ENCODE assay signal across 1 cellular context in the genomic region with DNA sequence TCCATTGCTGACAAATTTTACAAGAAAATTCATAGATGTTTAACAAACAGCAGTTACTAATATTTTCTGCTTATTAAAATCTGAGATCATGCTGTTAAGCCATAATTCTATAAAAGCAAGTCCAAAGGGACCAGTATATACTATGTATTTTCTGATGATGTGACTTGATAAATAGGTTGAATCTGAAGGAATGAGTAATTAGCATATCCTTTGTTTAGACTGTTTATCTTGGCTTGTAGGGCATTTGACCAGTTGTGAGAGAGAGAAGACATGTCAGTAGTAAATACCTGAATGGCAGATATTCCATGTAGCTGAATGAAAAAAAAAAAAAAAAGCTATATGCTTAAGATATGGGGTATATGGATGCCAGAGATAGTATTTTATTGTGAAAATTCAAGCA.
TF ChIP-seq lines count a peak whose summit lies in the region.

No MANE protein-coding gene starts in this region.

TF ChIP-seq in GM12878, 131 proteins besides CTCF, POLR2A, EP300 and RAD21 (continued from another document):
- TF ChIP-seq, protein P1, sequence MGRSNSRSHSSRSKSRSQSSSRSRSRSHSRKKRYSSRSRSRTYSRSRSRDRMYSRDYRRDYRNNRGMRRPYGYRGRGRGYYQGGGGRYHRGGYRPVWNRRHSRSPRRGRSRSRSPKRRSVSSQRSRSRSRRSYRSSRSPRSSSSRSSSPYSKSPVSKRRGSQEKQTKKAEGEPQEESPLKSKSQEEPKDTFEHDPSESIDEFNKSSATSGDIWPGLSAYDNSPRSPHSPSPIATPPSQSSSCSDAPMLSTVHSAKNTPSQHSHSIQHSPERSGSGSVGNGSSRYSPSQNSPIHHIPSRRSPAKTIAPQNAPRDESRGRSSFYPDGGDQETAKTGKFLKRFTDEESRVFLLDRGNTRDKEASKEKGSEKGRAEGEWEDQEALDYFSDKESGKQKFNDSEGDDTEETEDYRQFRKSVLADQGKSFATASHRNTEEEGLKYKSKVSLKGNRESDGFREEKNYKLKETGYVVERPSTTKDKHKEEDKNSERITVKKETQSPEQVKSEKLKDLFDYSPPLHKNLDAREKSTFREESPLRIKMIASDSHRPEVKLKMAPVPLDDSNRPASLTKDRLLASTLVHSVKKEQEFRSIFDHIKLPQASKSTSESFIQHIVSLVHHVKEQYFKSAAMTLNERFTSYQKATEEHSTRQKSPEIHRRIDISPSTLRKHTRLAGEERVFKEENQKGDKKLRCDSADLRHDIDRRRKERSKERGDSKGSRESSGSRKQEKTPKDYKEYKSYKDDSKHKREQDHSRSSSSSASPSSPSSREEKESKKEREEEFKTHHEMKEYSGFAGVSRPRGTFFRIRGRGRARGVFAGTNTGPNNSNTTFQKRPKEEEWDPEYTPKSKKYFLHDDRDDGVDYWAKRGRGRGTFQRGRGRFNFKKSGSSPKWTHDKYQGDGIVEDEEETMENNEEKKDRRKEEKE (IDR thresholded peaks at IDR 0.05): no peak
- no peak for TF ChIP-seq MLLT1 (IDR thresholded peaks at IDR 0.05)
- TF ChIP-seq YBX1 (IDR thresholded peaks at IDR 0.05): no peak
- no peak for TF ChIP-seq TCF12 (IDR thresholded peaks at IDR 0.05; ENCODE audit: low read depth, low read length)
- no peak for TF ChIP-seq ZNF622 (IDR thresholded peaks at IDR 0.05)
- TF ChIP-seq TCF7 (IDR thresholded peaks at IDR 0.05; ENCODE audit: borderline replicate concordance): no peak
- TF ChIP-seq HDGF (IDR thresholded peaks at IDR 0.05): no peak
